Comparison of ENCODE assay signal across 20 cellular contexts in the genomic region with DNA sequence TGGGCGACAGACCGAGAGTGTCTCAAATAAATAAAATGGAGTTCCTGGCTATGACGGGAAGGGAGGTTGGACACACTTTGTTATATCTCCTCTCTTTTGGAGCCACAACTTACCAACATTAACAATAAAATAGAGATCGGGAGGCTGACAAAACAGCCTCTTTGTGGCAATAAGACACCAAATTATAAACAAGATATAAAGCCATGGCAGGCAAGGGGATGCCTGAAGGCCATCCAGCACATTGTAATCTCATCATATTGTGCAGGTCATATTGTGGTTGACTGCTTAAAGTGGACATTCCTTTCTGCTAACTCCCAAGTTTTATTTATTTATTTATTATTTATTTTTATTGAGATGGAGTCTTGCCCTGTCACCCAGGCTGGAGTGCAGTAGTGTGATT. TPM values are rescaled to one million over a fixed set of nuclear protein-coding genes. Genes with fewer than 3 reads are reported as not detected.
DNase-seq lines count a peak whose midpoint lies in the region; ATAC-seq lines count a peak whose summit lies in the region.
"Had no signal": no experiment of that assay in that cellular context is flagged by ENCODE, and none has a peak within 500 bp of the region (broad histone marks: within the 10 kb centered on the region; RNA-seq: fewer than 3 reads in every experiment).

No MANE protein-coding gene starts in this region.

- no peak for ATAC-seq in GM21423 (IDR thresholded peaks at IDR 0.05; ENCODE audit: unreplicated experiment)
- ATAC-seq in HG03342 (IDR thresholded peaks at IDR 0.05; ENCODE audit: unreplicated experiment): no peak
- ATAC-seq in GM19455 (IDR thresholded peaks at IDR 0.05; ENCODE audit: unreplicated experiment): no peak
- ATAC-seq: GM12878 had no signal

- DNase-seq in M059J (ENCODE audit: low read depth) (peak; percentile 62), iris pigment epithelial cell (ENCODE audit: low read depth) (peak; percentile 11)
- DNase-seq: 8988T; ACHN; AML-193; CD4-positive, alpha-beta memory T cell; CD4-positive, CD25-positive, alpha-beta regulatory T cell; CD8-positive, alpha-beta memory T cell; COR-L47; DMS 273 treated with DMSO at 0.1 percent for 48 hours; DMS153; DMS53; DMS79; DND-41; EL; GDM1 had no signal

RNA-seq across cellular contexts. Expression of gene MGAT5B, which starts 59.9 kb away (rescaled TPM):
- total RNA-seq in M059J (2014; rRNA removed; shearing (Covaris generic)): 6.5 and 11.8 TPM in 2 replicates
- total RNA-seq: CD4-positive, CD25-positive, alpha-beta regulatory T cell had no signal
